ENCODE assay signal across 1 cellular context in genomic region chr16:30805056-30805369, GRCh38.
TF ChIP-seq lines count a peak whose summit lies in the region.

No MANE protein-coding gene starts in this region.

TF ChIP-seq in endothelial cell of umbilical vein, 7 proteins besides CTCF, POLR2A, EP300 and RAD21 (continued from another document):
- no peak for TF ChIP-seq MAX (IDR thresholded peaks at IDR 0.05; ENCODE audit: insufficient read depth, insufficient read length)
- TF ChIP-seq GATA2 (IDR thresholded peaks at IDR 0.05; ENCODE audit: insufficient read depth, insufficient read length, low read depth, low read length) = no peak
